Comparison of ENCODE assay signal across 12 cellular contexts in genomic region chr7:27872281-27873005, GRCh38.
DNase-seq lines count a peak whose midpoint lies in the region; ATAC-seq and TF ChIP-seq lines count a peak whose summit lies in the region.
"Had no signal": no experiment of that assay in that cellular context is flagged by ENCODE, and none has a peak within 500 bp of the region (broad histone marks: within the 10 kb centered on the region; RNA-seq: fewer than 3 reads in every experiment).

No MANE protein-coding gene starts in this region.

- no peak for TF ChIP-seq POLR2A in adrenal gland (IDR thresholded peaks at IDR 0.05)

- no peaks in the 10 kb centered on the region for H3F3A ChIP-seq in smooth muscle cell (ENCODE audit: low read depth)

- WGBS in adrenal gland, 4 donors, result 56 to 65% (median 60%) methylated on average over 11 of the region's 11 CpGs
- 72% methylated on average over 11 of the region's 11 CpGs for WGBS in smooth muscle cell (ENCODE audit: low lambda C conversion rate)

- H3K36me3 ChIP-seq in adrenal gland (replicated peaks in 1 of 2) (no peaks in the 10 kb centered on the region), smooth muscle cell (ENCODE audit: low read depth) (no peaks in the 10 kb centered on the region)
- H3K36me3 ChIP-seq: BE2C had no signal

- no peaks in the 10 kb centered on the region for H4K20me1 ChIP-seq in smooth muscle cell (ENCODE audit: low read depth)

- H3K79me2 ChIP-seq in smooth muscle cell (ENCODE audit: low read depth), result no peaks in the 10 kb centered on the region

- TF ChIP-seq CTCF in adrenal gland (IDR thresholded peaks at IDR 0.05) (no peak), fibroblast of villous mesenchyme (IDR thresholded peaks at IDR 0.05; ENCODE audit: insufficient read depth, low read depth, low read length) (no peak), smooth muscle cell (IDR thresholded peaks at IDR 0.05; ENCODE audit: borderline replicate concordance, insufficient read depth, poor library complexity, severe bottlenecking) (no peak)

- H3K4me2 ChIP-seq in smooth muscle cell, result peak overlapping the region; percentile 1

- no peak overlapping the region for H2AFZ ChIP-seq in smooth muscle cell (ENCODE audit: low read depth)

- H3K9me3 ChIP-seq in adrenal gland (replicated peaks in 1 of 3) (no peaks in the 10 kb centered on the region), smooth muscle cell (replicated peaks; ENCODE audit: low read depth) (no peaks in the 10 kb centered on the region)
- H3K9me3 ChIP-seq: BE2C had no signal

- no peaks in the 10 kb centered on the region for H3K27me3 ChIP-seq in adrenal gland
- H3K27me3 ChIP-seq in smooth muscle cell (ENCODE audit: low read depth), result no peaks in the 10 kb centered on the region
- H3K27me3 ChIP-seq: BE2C had no signal

- intact Hi-C loops in adrenal gland (cut with DNase I), result no loop called here

- no peak for ATAC-seq in HG02885 (IDR thresholded peaks at IDR 0.05; ENCODE audit: poor library complexity, unreplicated experiment)
- no peak for ATAC-seq in GM18520 (IDR thresholded peaks at IDR 0.05; ENCODE audit: unreplicated experiment)

- H3K4me1 ChIP-seq in adrenal gland (replicated peaks in 1 of 2) (peaks cover 45 to 49% of the 10 kb centered on the region in 2 donors), smooth muscle cell (ENCODE audit: low read depth) (peaks cover 6% of the 10 kb centered on the region)

- DNase-seq in DMS 273 (lab: John Stamatoyannopoulos, UW; ENCODE audit: unreplicated experiment) (peak; percentile 57), adrenal gland (no peak), fibroblast of villous mesenchyme (ENCODE audit: low read depth) (peak; percentile 42), smooth muscle cell (lab: John Stamatoyannopoulos, UW; ENCODE audit: unreplicated experiment) (no peak)
- no peak for DNase-seq in stimulated activated CD8-positive, alpha-beta memory T cell treated with anti-CD3 and anti-CD28 coated beads, Interleukin-4, amount 100 ng/mL, for 48 hours
- DNase-seq: BE2C, NCI-H1436, NCI-H2107, NCI-H345, NCI-H69 had no signal

- no peak overlapping the region for H3K9ac ChIP-seq in smooth muscle cell (ENCODE audit: low read depth)

- H3K27ac ChIP-seq in adrenal gland (peak overlapping the region in 3 of 5 donors; percentile 18 to 86 (median 53)), smooth muscle cell (ENCODE audit: low read depth) (no peak overlapping the region)

- H3K4me3 ChIP-seq in adrenal gland (no peak overlapping the region), fibroblast of villous mesenchyme (ENCODE audit: low read depth, low read length) (no peak overlapping the region), smooth muscle cell (no peak overlapping the region)

Comparison
In these comparisons a context has a peak if more than half of its experiments do, and no peak if none do; other contexts are left out.
1. DNase-seq: peak in DMS 273 (single experiment) and fibroblast of villous mesenchyme (single experiment); none in adrenal gland (0 of 7), smooth muscle cell (single experiment) and stimulated activated CD8-positive, alpha-beta memory T cell treated with anti-CD3 and anti-CD28 coated beads, Interleukin-4, amount 100 ng/mL, for 48 hours (single experiment).